In the genomic region with DNA sequence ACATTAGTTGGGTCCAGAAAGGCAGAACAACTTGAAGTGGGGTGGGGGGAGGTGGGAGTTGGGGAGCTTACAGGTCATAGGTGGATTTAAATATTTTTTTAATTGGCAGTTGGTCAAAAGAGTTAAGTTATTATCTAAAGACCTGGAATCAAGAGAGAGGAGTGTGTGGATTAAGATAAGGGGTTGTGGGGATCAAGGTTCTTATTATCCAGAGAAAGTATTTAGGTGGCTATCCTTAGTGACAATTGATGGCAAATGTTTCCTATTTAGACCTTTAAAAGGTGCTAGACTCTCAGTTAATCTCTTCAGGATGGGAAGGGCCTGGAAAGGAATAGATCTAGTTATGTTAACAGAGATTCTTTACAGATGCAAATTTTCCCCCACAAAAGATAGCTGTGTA, we compare ENCODE assay signal across 10 cellular contexts.
"Had no signal": no experiment of that assay in that cellular context is flagged by ENCODE, and none has a peak within 500 bp of the region (broad histone marks: within the 10 kb centered on the region; RNA-seq: fewer than 3 reads in every experiment).

No MANE protein-coding gene starts in this region.

- H3K36me3 ChIP-seq: left ventricle myocardium inferior, upper lobe of left lung had no signal

- H3K9me3 ChIP-seq: body of pancreas, left ventricle myocardium inferior, upper lobe of left lung had no signal

- H3K4me3 ChIP-seq: body of pancreas, left ventricle myocardium inferior, upper lobe of left lung had no signal

- H3K27ac ChIP-seq: body of pancreas, left ventricle myocardium inferior, upper lobe of left lung had no signal

- H3K4me1 ChIP-seq: body of pancreas, left ventricle myocardium inferior, upper lobe of left lung had no signal

- H3K27me3 ChIP-seq: body of pancreas, upper lobe of left lung had no signal

- DNase-seq: activated gamma-delta T cell; central memory CD4-positive, alpha-beta T cell; cortex of kidney; effector CD4-positive, alpha-beta T cell; left ventricle myocardium inferior; mesenchymal stem cell; stimulated activated naive CD4-positive, alpha-beta T cell treated with Interleukin-2 at 50 U/mL for 16 hours; substantia nigra; upper lobe of left lung had no signal
